In genomic region chr6:34722451-34722850, GRCh38 we compare ENCODE assay signal across 1 cellular context.
TF ChIP-seq lines count a peak whose summit lies in the region.

No MANE protein-coding gene starts in this region.

TF ChIP-seq in WTC11, 78 proteins besides CTCF, POLR2A, EP300 and RAD21:
- no peak for TF ChIP-seq RELA (CRISPR knock-in tag; IDR thresholded peaks at IDR 0.05; ENCODE audit: borderline replicate concordance)
- no peak for TF ChIP-seq RORB (CRISPR knock-in tag; IDR thresholded peaks at IDR 0.05)
- no peak for TF ChIP-seq ZNF281 (CRISPR knock-in tag; IDR thresholded peaks at IDR 0.05)
- TF ChIP-seq, protein P1, sequence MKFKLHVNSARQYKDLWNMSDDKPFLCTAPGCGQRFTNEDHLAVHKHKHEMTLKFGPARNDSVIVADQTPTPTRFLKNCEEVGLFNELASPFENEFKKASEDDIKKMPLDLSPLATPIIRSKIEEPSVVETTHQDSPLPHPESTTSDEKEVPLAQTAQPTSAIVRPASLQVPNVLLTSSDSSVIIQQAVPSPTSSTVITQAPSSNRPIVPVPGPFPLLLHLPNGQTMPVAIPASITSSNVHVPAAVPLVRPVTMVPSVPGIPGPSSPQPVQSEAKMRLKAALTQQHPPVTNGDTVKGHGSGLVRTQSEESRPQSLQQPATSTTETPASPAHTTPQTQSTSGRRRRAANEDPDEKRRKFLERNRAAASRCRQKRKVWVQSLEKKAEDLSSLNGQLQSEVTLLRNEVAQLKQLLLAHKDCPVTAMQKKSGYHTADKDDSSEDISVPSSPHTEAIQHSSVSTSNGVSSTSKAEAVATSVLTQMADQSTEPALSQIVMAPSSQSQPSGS (CRISPR knock-in tag; IDR thresholded peaks at IDR 0.05; ENCODE audit: borderline replicate concordance, low read depth), result no peak
- no peak for TF ChIP-seq ZNF317 (CRISPR knock-in tag; IDR thresholded peaks at IDR 0.05; ENCODE audit: borderline replicate concordance, low read depth)
- TF ChIP-seq FOXJ3 (CRISPR knock-in tag; IDR thresholded peaks at IDR 0.05; ENCODE audit: borderline replicate concordance), result no peak
- TF ChIP-seq SMAD4 (CRISPR knock-in tag; IDR thresholded peaks at IDR 0.05), result no peak
- TF ChIP-seq ETV6 (CRISPR knock-in tag; IDR thresholded peaks at IDR 0.05), result no peak
- TF ChIP-seq ZNF138 (CRISPR knock-in tag; conservative IDR thresholded peaks at IDR 0.05), result no peak
- no peak for TF ChIP-seq EMX1 (CRISPR knock-in tag; IDR thresholded peaks at IDR 0.05)
- TF ChIP-seq IRF1 (CRISPR knock-in tag; IDR thresholded peaks at IDR 0.05), result no peak
- no peak for TF ChIP-seq AR (CRISPR knock-in tag; IDR thresholded peaks at IDR 0.05)
- TF ChIP-seq PRDM15 (CRISPR knock-in tag; IDR thresholded peaks at IDR 0.05), result no peak
- TF ChIP-seq TEAD4 (CRISPR knock-in tag; IDR thresholded peaks at IDR 0.05), result no peak
